ENCODE assay signal across 8 cellular contexts in the genomic region with DNA sequence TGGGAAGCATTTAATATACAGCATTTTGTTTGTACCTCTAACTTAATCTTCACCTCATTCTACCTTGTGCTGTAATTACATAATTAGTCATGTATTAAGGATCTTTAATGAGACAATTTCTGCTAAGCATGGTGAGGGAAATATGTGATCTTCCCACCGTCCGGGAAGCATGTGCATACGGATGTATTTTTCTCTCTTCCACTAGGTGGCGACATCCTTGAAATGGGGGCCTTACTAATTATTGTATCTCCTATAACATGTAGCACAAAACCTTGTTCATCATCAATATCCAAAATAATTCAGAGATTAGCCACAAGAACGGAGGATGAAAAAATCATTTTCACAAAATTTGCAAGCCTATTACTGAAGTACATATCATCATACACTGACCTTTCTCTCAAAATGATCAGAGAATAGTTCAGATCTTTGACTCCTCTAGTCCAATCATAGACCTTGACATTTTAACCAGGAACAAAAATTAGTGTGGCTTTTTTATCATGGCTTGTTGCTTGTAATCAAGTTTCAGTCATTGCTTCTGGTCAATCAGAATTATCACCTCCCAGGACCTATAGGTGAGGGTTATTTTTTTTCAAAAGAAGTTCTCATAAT.
DNase-seq lines count a peak whose midpoint lies in the region; ATAC-seq and TF ChIP-seq lines count a peak whose summit lies in the region.

No MANE protein-coding gene starts in this region.

- no peak for TF ChIP-seq POLR2A in HCT116 (IDR thresholded peaks at IDR 0.05; ENCODE audit: borderline replicate concordance, extremely low read depth, insufficient read depth, insufficient read length)

- no peaks in the 10 kb centered on the region for H3K4me1 ChIP-seq in HCT116 (ENCODE audit: control insufficient read depth in 1 of 2, insufficient read depth in 2 of 2, low read length in 2 of 2)

- H3K9ac ChIP-seq in HCT116 (ENCODE audit: low read length), result no peak overlapping the region

- peak; percentile 11 for DNase-seq in stimulated activated CD4-positive, alpha-beta T cell treated with anti-CD3 and anti-CD28 coated beads, Interleukin-4, amount 100 ng/mL, for 24 hours
- no peak for DNase-seq in stimulated activated CD4-positive, alpha-beta T cell treated with anti-CD3 and anti-CD28 coated beads, Interleukin-4, amount 100 ng/mL, for 1 hour
- DNase-seq in HCT116 (ENCODE audit: low read depth, low spot score) (peak; percentile 23), NCI-H1105 (lab: John Stamatoyannopoulos, UW) (peak; percentile 14), astrocyte of the hippocampus (ENCODE audit: low read depth, low spot score) (peak; percentile 75), left kidney (ENCODE audit: low read depth, low spot score) (peak; percentile 57), immature natural killer cell (no peak)
- DNase-seq in T-helper 2 cell treated with Interferon-gamma antibody and Interleukin-4, amounts not matched to agents 5 μg/mL and 100 μg/mL, for 36 hours (ENCODE audit: low spot score), result no peak

- H3K79me2 ChIP-seq in HCT116 (ENCODE audit: insufficient read depth, low read length), result no peaks in the 10 kb centered on the region

- CTCF ChIA-PET in HCT116 (lab: Charles Lee), result interaction anchor here (1.1 to 1.2 kb wide), 2 partner anchors 10 to 29 kb away, joined by 3 to 4 read pairs; no protein-coding TSS in a partner anchor

- peak; percentile 31 to 88 (median 73); a peak in 5 of 6 replicates for TF ChIP-seq CTCF in HCT116 (IDR thresholded peaks at IDR 0.05 in 2 of 3, conservative IDR thresholded peaks at IDR 0.05 in 1 of 3; ENCODE audit: borderline replicate concordance in 1 of 3, insufficient read depth in 1 of 3, low read depth in 2 of 3, low read length in 2 of 3)

- H3K9me2 ChIP-seq in HCT116 (ENCODE audit: insufficient read depth), result no peaks in the 10 kb centered on the region

- H3K9me3 Mint-ChIP-seq in T-helper 2 cell treated with Interferon-gamma antibody and Interleukin-4, amounts not matched to agents 5 μg/mL and 100 μg/mL, for 36 hours, result no peaks in the 10 kb centered on the region
- H3K9me3 Mint-ChIP-seq in immature natural killer cell, result no peaks in the 10 kb centered on the region

- POLR2A ChIA-PET in HCT116 (lab: Charles Lee), result no interaction called here

- H3K27ac ChIP-seq in HCT116 (ENCODE audit: low read depth, low read length), result no peak overlapping the region

- RAD21 ChIA-PET in HCT116 (lab: Charles Lee; ENCODE audit: low non-redundant PET in 1 of 2, low total read pairs in 2 of 2, uncharacterized antibody in 2 of 2, unreplicated experiment in 2 of 2), result no interaction called here

- peak overlapping the region; percentile 78 for H2AFZ ChIP-seq in HCT116 (ENCODE audit: low read depth, low read length, poor library complexity, severe bottlenecking)

- peak overlapping the region; percentile 31 for H3K4me2 ChIP-seq in HCT116 (ENCODE audit: low read length)

- H3K36me3 Mint-ChIP-seq in T-helper 2 cell treated with Interferon-gamma antibody and Interleukin-4, amounts not matched to agents 5 μg/mL and 100 μg/mL, for 36 hours (ENCODE audit: low read depth), result no peaks in the 10 kb centered on the region
- H3K36me3 Mint-ChIP-seq in immature natural killer cell, result no peaks in the 10 kb centered on the region

- no peaks in the 10 kb centered on the region for H3K36me3 ChIP-seq in HCT116 (ENCODE audit: control insufficient read depth in 1 of 2, insufficient read depth in 2 of 2, low read length in 2 of 2)

- intact Hi-C loops in HCT116 (cut with micrococcal nuclease), result loop anchor here (10.0 kb wide), 1 partner anchor 246 kb away; no protein-coding TSS in a partner anchor

- H3K27ac Mint-ChIP-seq in T-helper 2 cell treated with Interferon-gamma antibody and Interleukin-4, amounts not matched to agents 5 μg/mL and 100 μg/mL, for 36 hours, result no peak overlapping the region
- H3K27ac Mint-ChIP-seq in immature natural killer cell, result no peak overlapping the region

- no peak overlapping the region for H3K4me3 ChIP-seq in HCT116 (replicated peaks in 1 of 2; ENCODE audit: low read depth in 1 of 2, low read length in 2 of 2)

- H3K9me3 ChIP-seq in HCT116 (ENCODE audit: control insufficient read depth in 1 of 2, insufficient read depth in 1 of 2, low read depth in 1 of 2, low read length in 2 of 2), result no peaks in the 10 kb centered on the region

- H4K20me1 ChIP-seq in HCT116 (ENCODE audit: insufficient read depth), result no peaks in the 10 kb centered on the region

- H3K4me1 Mint-ChIP-seq in T-helper 2 cell treated with Interferon-gamma antibody and Interleukin-4, amounts not matched to agents 5 μg/mL and 100 μg/mL, for 36 hours (ENCODE audit: low read depth), result no peaks in the 10 kb centered on the region
- no peaks in the 10 kb centered on the region for H3K4me1 Mint-ChIP-seq in immature natural killer cell

- H3K27me3 ChIP-seq in HCT116 (ENCODE audit: insufficient read depth, low read length), result no peaks in the 10 kb centered on the region

- ATAC-seq in HCT116, result peak; percentile 78

- no peak overlapping the region for H3K4me3 Mint-ChIP-seq in T-helper 2 cell treated with Interferon-gamma antibody and Interleukin-4, amounts not matched to agents 5 μg/mL and 100 μg/mL, for 36 hours
- no peak overlapping the region for H3K4me3 Mint-ChIP-seq in immature natural killer cell

- TF ChIP-seq RAD21 in HCT116 (IDR thresholded peaks at IDR 0.05; ENCODE audit: low read depth), result peak; percentile 36

- no peaks in the 10 kb centered on the region for H3K27me3 Mint-ChIP-seq in T-helper 2 cell treated with Interferon-gamma antibody and Interleukin-4, amounts not matched to agents 5 μg/mL and 100 μg/mL, for 36 hours (ENCODE audit: low read depth)
- H3K27me3 Mint-ChIP-seq in immature natural killer cell (ENCODE audit: low read depth in 3 of 3), result peaks cover 0 to 1% (median 0%) of the 10 kb centered on the region in 3 donors

- BruUV-seq in HCT116 (replicated peaks; lab: Mats Ljungman, UMichigan), result no TSS peak

TF ChIP-seq in HCT116, 20 proteins besides CTCF, POLR2A, EP300 and RAD21:
- TF ChIP-seq CEBPB (IDR thresholded peaks at IDR 0.05; ENCODE audit: low read depth) (no peak), CBX3 (IDR thresholded peaks at IDR 0.05; ENCODE audit: low read depth) (peak; percentile 39; the same call in 1 of the 2 replicates)
- TF ChIP-seq, protein P1, sequence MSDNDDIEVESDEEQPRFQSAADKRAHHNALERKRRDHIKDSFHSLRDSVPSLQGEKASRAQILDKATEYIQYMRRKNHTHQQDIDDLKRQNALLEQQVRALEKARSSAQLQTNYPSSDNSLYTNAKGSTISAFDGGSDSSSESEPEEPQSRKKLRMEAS (IDR thresholded peaks at IDR 0.05), result peak; percentile 38; the same call in 1 of the 2 replicates

Comparison
In these comparisons a context has a peak if more than half of its experiments do, and no peak if none do; other contexts are left out.
1. DNase-seq: peak in stimulated activated CD4-positive, alpha-beta T cell treated with anti-CD3 and anti-CD28 coated beads, Interleukin-4, amount 100 ng/mL, for 24 hours (single experiment), HCT116 (single experiment), NCI-H1105 (single experiment), astrocyte of the hippocampus (single experiment) and left kidney (single experiment); none in stimulated activated CD4-positive, alpha-beta T cell treated with anti-CD3 and anti-CD28 coated beads, Interleukin-4, amount 100 ng/mL, for 1 hour (single experiment), T-helper 2 cell treated with Interferon-gamma antibody and Interleukin-4, amounts not matched to agents 5 μg/mL and 100 μg/mL, for 36 hours (single experiment) and immature natural killer cell (0 of 3).